In genomic region chr10:119762035-119762434, GRCh38 we compare ENCODE assay signal across 25 cellular contexts.
"Had no signal": no experiment of that assay in that cellular context is flagged by ENCODE, and none has a peak within 500 bp of the region (broad histone marks: within the 10 kb centered on the region; RNA-seq: fewer than 3 reads in every experiment).

No MANE protein-coding gene starts in this region.

- H3K4me1 ChIP-seq: breast epithelium, gastrocnemius medialis, spleen had no signal

- H3K9me3 ChIP-seq: breast epithelium, esophagus squamous epithelium, gastrocnemius medialis, heart left ventricle, mucosa of descending colon, spleen had no signal

- DNase-seq: activated B cell treated with CpG ODN at 0.5 μM for 24 hours; activated CD4-positive, alpha-beta T cell treated with anti-CD3 and anti-CD28 coated beads for 36 hours; activated CD4-positive, alpha-beta T cell treated with anti-CD3 and anti-CD28 coated beads, Interleukin-2, amount 50 U/mL, for 4 hours; activated CD8-positive, alpha-beta memory T cell treated with anti-CD3 and anti-CD28 coated beads, Interleukin-2, amount 50 U/mL, for 48 hours; activated naive CD4-positive, alpha-beta T cell; activated T-cell treated with anti-CD3 and anti-CD28 coated beads, Interleukin-2, amount 50 U/mL, for 4 hours; esophagus squamous epithelium; gastrocnemius medialis; heart left ventricle; left colon; mesendoderm; mucosa of descending colon; naive thymus-derived CD4-positive, alpha-beta T cell; posterior cingulate gyrus; spleen; stimulated activated CD4-positive, alpha-beta T cell treated with anti-CD3 and anti-CD28 coated beads, Interleukin-4, amount 100 ng/mL, for 1 hour; stimulated activated naive CD4-positive, alpha-beta T cell treated with Interleukin-2 at 50 U/mL for 16 hours; T-helper 9 cell had no signal

- H3K4me1 Mint-ChIP-seq: central memory CD8-positive, alpha-beta T cell had no signal

- H3K27ac ChIP-seq: breast epithelium, neural progenitor cell, spleen had no signal

- H3K4me3 ChIP-seq: breast epithelium, coronary artery, esophagus squamous epithelium, gastrocnemius medialis, heart left ventricle, mucosa of descending colon, neural progenitor cell, spleen had no signal

- H3K36me3 ChIP-seq: breast epithelium, esophagus squamous epithelium, gastrocnemius medialis, neural progenitor cell had no signal

- ATAC-seq: gastrocnemius medialis; heart left ventricle; left colon; mucosa of descending colon; naive thymus-derived CD4-positive, alpha-beta T cell had no signal

- H2AFZ ChIP-seq: neural progenitor cell had no signal

- FAIRE-seq: keratinocyte had no signal

- H3K27ac Mint-ChIP-seq: activated B cell treated with CpG ODN at 0.5 μM for 24 hours; activated CD4-positive, alpha-beta T cell treated with anti-CD3 and anti-CD28 coated beads for 36 hours; activated naive CD8-positive, alpha-beta T cell; activated T-helper 2 cell treated with anti-CD3 and anti-CD28 coated beads, Interferon-gamma antibody, Interleukin-2, Interleukin-4, amounts not matched to agents 10 μg/mL and 5 μg/mL and 100 μg/mL, durations not matched to agents 14 hours and 24 hours and 36 hours; neural progenitor cell had no signal

- H3K9me3 Mint-ChIP-seq: activated B cell treated with CpG ODN at 0.5 μM for 24 hours; activated T-cell treated with anti-CD3 and anti-CD28 coated beads, Interleukin-2, amount 50 U/mL, for 4 hours; activated T-helper 2 cell treated with anti-CD3 and anti-CD28 coated beads, Interferon-gamma antibody, Interleukin-2, Interleukin-4, amounts not matched to agents 10 μg/mL and 5 μg/mL and 100 μg/mL, durations not matched to agents 14 hours and 24 hours and 36 hours; central memory CD8-positive, alpha-beta T cell; naive thymus-derived CD4-positive, alpha-beta T cell; neural progenitor cell had no signal

- H3K9ac ChIP-seq: neural progenitor cell had no signal

- H3K27me3 Mint-ChIP-seq: activated B cell treated with CpG ODN at 0.5 μM for 24 hours; activated CD4-positive, alpha-beta T cell treated with anti-CD3 and anti-CD28 coated beads for 36 hours; activated naive CD8-positive, alpha-beta T cell; central memory CD8-positive, alpha-beta T cell; naive thymus-derived CD4-positive, alpha-beta T cell had no signal

- H3K4me3 Mint-ChIP-seq: activated B cell treated with CpG ODN at 0.5 μM for 24 hours; activated CD4-positive, alpha-beta T cell treated with anti-CD3 and anti-CD28 coated beads for 36 hours; activated naive CD8-positive, alpha-beta T cell; activated T-cell treated with anti-CD3 and anti-CD28 coated beads, Interleukin-2, amount 50 U/mL, for 4 hours; central memory CD8-positive, alpha-beta T cell; naive thymus-derived CD4-positive, alpha-beta T cell; neural progenitor cell had no signal

- H3K4me2 ChIP-seq: neural progenitor cell had no signal

- H3K27me3 ChIP-seq: breast epithelium, esophagus squamous epithelium, gastrocnemius medialis, heart left ventricle, neural progenitor cell, spleen had no signal
